1 cellular context compared by ENCODE assay signal in genomic region chr15:65914981-65915925, GRCh38.
TF ChIP-seq lines count a peak whose summit lies in the region.

No MANE protein-coding gene starts in this region.

TF ChIP-seq in GM12878, 131 proteins besides CTCF, POLR2A, EP300 and RAD21:
- TF ChIP-seq EZH2 (IDR thresholded peaks at IDR 0.05; ENCODE audit: borderline replicate concordance, control insufficient read depth, low read depth, low read length), result no peak
- TF ChIP-seq SPI1 (IDR thresholded peaks at IDR 0.05; ENCODE audit: borderline replicate concordance, insufficient read depth, low read depth, low read length), result no peak
- no peak for TF ChIP-seq E2F8 (IDR thresholded peaks at IDR 0.05; ENCODE audit: low read depth, partially characterized antibody)
- TF ChIP-seq NRF1 (conservative IDR thresholded peaks at IDR 0.05; ENCODE audit: low read depth, low read length), result no peak
- TF ChIP-seq CREB1 (IDR thresholded peaks at IDR 0.05; ENCODE audit: low read depth), result no peak
- no peak for TF ChIP-seq ASH2L (IDR thresholded peaks at IDR 0.05; ENCODE audit: borderline replicate concordance, low read depth)
- no peak for TF ChIP-seq ZNF207 (IDR thresholded peaks at IDR 0.05; ENCODE audit: borderline replicate concordance)
- TF ChIP-seq GABPA (IDR thresholded peaks at IDR 0.05; ENCODE audit: low read depth), result no peak
- no peak for TF ChIP-seq CBX5 (IDR thresholded peaks at IDR 0.05; ENCODE audit: low read depth)
- no peak for TF ChIP-seq CBX3 (IDR thresholded peaks at IDR 0.05; ENCODE audit: borderline replicate concordance, low read depth)
- TF ChIP-seq HSF1 (IDR thresholded peaks at IDR 0.05; ENCODE audit: low read depth, low read length), result no peak
- no peak for TF ChIP-seq EED (IDR thresholded peaks at IDR 0.05; ENCODE audit: low read depth)
- TF ChIP-seq CHD1 (IDR thresholded peaks at IDR 0.05; ENCODE audit: low read depth, low read length), result no peak
TF ChIP-seq in GM12878: peak in this region for 0.
